34 cellular contexts compared by ENCODE assay signal in genomic region chr16:26578748-26579147, GRCh38.
"Had no signal": no experiment of that assay in that cellular context is flagged by ENCODE, and none has a peak within 500 bp of the region (broad histone marks: within the 10 kb centered on the region; RNA-seq: fewer than 3 reads in every experiment).

No MANE protein-coding gene starts in this region.

- H3K4me3 ChIP-seq: MG63 had no signal

- DNase-seq: Karpas-422, Kasumi-1, MG63, MM.1S, MV-4-11, NCI-H1048, NCI-H1092, NCI-H1092 treated with DMSO at 0.1 percent for 48 hours, NCI-H1105, NCI-H1105 treated with DMSO at 0.1 percent for 48 hours, NCI-H1417, NCI-H1417 treated with DMSO at 0.1 percent for 48 hours, NCI-H1436, NCI-H1436 treated with DMSO at 0.1 percent for 48 hours, NCI-H146, NCI-H1694, NCI-H1694 treated with DMSO at 0.1 percent for 48 hours, NCI-H187, NCI-H187 treated with DMSO at 0.1 percent for 48 hours, NCI-H1930, NCI-H2029, NCI-H2029 treated with DMSO at 0.1 percent for 48 hours, NCI-H2081, NCI-H2081 treated with DMSO at 0.1 percent for 48 hours, NCI-H2107, NCI-H2171, NCI-H2171 treated with DMSO at 0.1 percent for 48 hours, NCI-H2227 treated with DMSO at 0.1 percent for 48 hours, NCI-H226, NCI-H345, NCI-H446, NCI-H446 treated with DMSO at 0.1 percent for 48 hours, NCI-H510A, NCI-H510A treated with DMSO at 0.1 percent for 48 hours had no signal

- H3K9me3 ChIP-seq: MG63 had no signal

- H3K27me3 ChIP-seq: MG63 had no signal

- H3K36me3 ChIP-seq: MG63 had no signal
